17 cellular contexts compared by ENCODE assay signal in the genomic region with DNA sequence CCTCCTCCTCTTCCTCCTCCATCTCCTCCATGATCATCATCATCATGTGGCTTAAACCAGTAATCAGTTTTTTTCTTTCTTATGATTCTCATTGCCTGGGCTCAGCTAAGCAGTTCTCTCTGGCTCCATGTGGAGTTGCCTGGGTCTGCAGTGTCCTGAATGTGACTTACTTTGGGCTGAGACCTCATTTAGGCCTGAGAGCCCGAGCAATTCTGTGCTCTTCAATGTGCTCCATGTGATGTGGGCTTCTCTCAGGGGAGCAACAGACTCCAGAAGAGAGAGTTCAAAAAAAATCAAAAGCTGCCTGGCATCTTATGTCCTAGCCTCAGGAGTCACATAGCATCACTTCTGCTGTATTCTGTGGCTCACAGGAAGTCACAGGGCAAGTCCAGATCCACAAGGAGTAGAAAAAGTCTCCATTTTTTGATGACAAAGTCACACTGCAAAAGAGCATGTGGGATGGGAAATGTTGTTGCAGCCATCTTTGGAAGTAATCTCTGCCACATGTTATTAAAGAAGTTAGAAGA.
DNase-seq lines count a peak whose midpoint lies in the region; ATAC-seq and TF ChIP-seq lines count a peak whose summit lies in the region.
"Had no signal": no experiment of that assay in that cellular context is flagged by ENCODE, and none has a peak within 500 bp of the region (broad histone marks: within the 10 kb centered on the region; RNA-seq: fewer than 3 reads in every experiment).

No MANE protein-coding gene starts in this region.

- no peak for TF ChIP-seq EP300 in SK-N-SH (IDR thresholded peaks at IDR 0.05; ENCODE audit: borderline replicate concordance in 1 of 2, low read depth in 1 of 2, low read length in 1 of 2)

- H3K36me3 ChIP-seq in SK-N-SH (replicated peaks in 1 of 2; ENCODE audit: control insufficient read depth in 1 of 2, insufficient read depth in 2 of 2, low read length in 1 of 2) (peaks cover 2 to 4% of the 10 kb centered on the region in 2 experiments), mesendoderm (ENCODE audit: control insufficient read depth, insufficient read depth, low read length) (no peaks in the 10 kb centered on the region), trophoblast cell (ENCODE audit: control insufficient read depth in 1 of 2, insufficient read depth in 2 of 2, low read length in 2 of 2) (no peaks in the 10 kb centered on the region)
- H3K36me3 ChIP-seq: SJCRH30 had no signal

- H3K27ac ChIP-seq in SK-N-SH (ENCODE audit: low read depth in 2 of 2, low read length in 1 of 2) (peak overlapping the region in 1 of 2 experiments; percentile 97; a peak in 2 of 4 replicates), mesendoderm (ENCODE audit: low read depth, low read length) (no peak overlapping the region), trophoblast cell (ENCODE audit: low read depth, low read length) (no peak overlapping the region)
- H3K27ac ChIP-seq: SJCRH30 had no signal

- H3K56ac ChIP-seq in mesendoderm (ENCODE audit: low read length), result no peak overlapping the region

- no peak for TF ChIP-seq RAD21 in SK-N-SH (IDR thresholded peaks at IDR 0.05; ENCODE audit: low read length)

- no peak for TF ChIP-seq CTCF in SK-N-SH (IDR thresholded peaks at IDR 0.05)

- H2BK120ac ChIP-seq in mesendoderm (ENCODE audit: low read depth, low read length) (no peak overlapping the region), trophoblast cell (ENCODE audit: insufficient read depth, low read length, poor library complexity) (no peak overlapping the region)

- ATAC-seq in SK-N-SH treated with all-trans-retinoic acid at 6 μM for 48 hours (no peak; the same call in 2 of the 3 replicates), GM21528 (IDR thresholded peaks at IDR 0.05; ENCODE audit: low FRiP score, unreplicated experiment) (no peak), GM21390 (IDR thresholded peaks at IDR 0.05; ENCODE audit: unreplicated experiment) (no peak)

- CTCF ChIA-PET in SK-N-SH (lab: Yijun Ruan, JAX), result interaction anchor here (0.6 to 0.9 kb wide), 2 partner anchors 11 to 131 kb away, joined by 3 to 4 read pairs; no protein-coding TSS in a partner anchor

- H3K9me3 ChIP-seq in SK-N-SH, result no peaks in the 10 kb centered on the region
- H3K9me3 ChIP-seq in trophoblast cell (ENCODE audit: insufficient read depth, low read depth, low read length), result no peaks in the 10 kb centered on the region
- H3K9me3 ChIP-seq: SJCRH30 had no signal

- no peak overlapping the region for H4K8ac ChIP-seq in mesendoderm (ENCODE audit: low read depth, low read length)
- no peak overlapping the region for H4K8ac ChIP-seq in trophoblast cell (ENCODE audit: low read depth, low read length)

- H3K4me1 ChIP-seq in SK-N-SH (ENCODE audit: control insufficient read depth in 1 of 2, insufficient read depth in 2 of 2, low read depth in 1 of 2, low read length in 1 of 2), result peaks cover 0 to 8% of the 10 kb centered on the region in 2 experiments; a peak in 2 of 4 replicates
- no peaks in the 10 kb centered on the region for H3K4me1 ChIP-seq in mesendoderm (ENCODE audit: control insufficient read depth, low read depth, low read length)
- H3K4me1 ChIP-seq in trophoblast cell (ENCODE audit: control insufficient read depth in 1 of 2, insufficient read depth in 2 of 2, low read length in 2 of 2), result no peaks in the 10 kb centered on the region
- H3K4me1 ChIP-seq: SJCRH30 had no signal

- H3K4ac ChIP-seq in mesendoderm (ENCODE audit: low read depth, low read length) (no peak overlapping the region), trophoblast cell (ENCODE audit: low read depth, low read length) (no peak overlapping the region)

- peaks cover 10% of the 10 kb centered on the region for H3F3A ChIP-seq in SK-N-SH (replicated peaks; ENCODE audit: insufficient read depth)

- H2BK5ac ChIP-seq in mesendoderm (ENCODE audit: low read length) (no peak overlapping the region), trophoblast cell (ENCODE audit: low read depth, low read length, poor library complexity) (no peak overlapping the region)

- no peaks in the 10 kb centered on the region for H3K79me2 ChIP-seq in SK-N-SH (ENCODE audit: insufficient read depth)
- no peaks in the 10 kb centered on the region for H3K79me2 ChIP-seq in mesendoderm (ENCODE audit: control insufficient read depth, insufficient read depth, low read length)
- H3K79me2 ChIP-seq in trophoblast cell (ENCODE audit: control insufficient read depth, insufficient read depth, low read length, poor library complexity), result no peaks in the 10 kb centered on the region

- no peak overlapping the region for H3K18ac ChIP-seq in mesendoderm (ENCODE audit: low read length)
- H3K18ac ChIP-seq in trophoblast cell (ENCODE audit: low read length), result no peak overlapping the region

- peak overlapping the region; percentile 9 for H2BK12ac ChIP-seq in trophoblast cell (ENCODE audit: low read length)

- H2AK5ac ChIP-seq in mesendoderm (ENCODE audit: low read length) (no peak overlapping the region), trophoblast cell (ENCODE audit: low read length) (no peak overlapping the region)

- no peak overlapping the region for H3K23ac ChIP-seq in mesendoderm (ENCODE audit: low read length)
- no peak overlapping the region for H3K23ac ChIP-seq in trophoblast cell (ENCODE audit: low read length)

- DNase-seq in SK-N-SH, result no peak
- peak; percentile 2 for DNase-seq in NCI-H69 (lab: John Stamatoyannopoulos, UW)
- peak; percentile 5 for DNase-seq in mesendoderm
- no peak for DNase-seq in trophoblast cell
- no peak for DNase-seq in AML-193 (lab: John Stamatoyannopoulos, UW)
- DNase-seq: DMS79 treated with DMSO at 0.1 percent for 48 hours, Kasumi-1, NCI-H1694 treated with DMSO at 0.1 percent for 48 hours, NCI-H2081 treated with DMSO at 0.1 percent for 48 hours, NCI-H345, NCI-H524, OCI-M1, SJCRH30, SW 1271 had no signal

- H3K4me3 ChIP-seq in SK-N-SH (ENCODE audit: low read depth in 2 of 2, low read length in 1 of 2) (no peak overlapping the region), mesendoderm (ENCODE audit: low read length) (no peak overlapping the region), trophoblast cell (ENCODE audit: low read depth, low read length) (no peak overlapping the region)
- H3K4me3 ChIP-seq: SJCRH30 had no signal

- H4K20me1 ChIP-seq in SK-N-SH (ENCODE audit: insufficient read depth), result no peaks in the 10 kb centered on the region

- WGBS in SK-N-SH (ENCODE audit: low lambda C conversion rate), result 57% methylated on average over 1 of the region's 1 CpG
- WGBS in mesendoderm (ENCODE audit: extremely low coverage, insufficient coverage, low lambda C conversion rate), result no CpG with 5 or more reads among the region's 1 CpG
- WGBS in trophoblast cell (ENCODE audit: extremely low coverage, insufficient coverage, insufficient read length), result no CpG with 5 or more reads among the region's 1 CpG

- no peak overlapping the region for H4K5ac ChIP-seq in mesendoderm (ENCODE audit: low read length)

- H4K12ac ChIP-seq in trophoblast cell (ENCODE audit: low read depth, low read length), result no peak overlapping the region

- H3K9me2 ChIP-seq in SK-N-SH, result no peaks in the 10 kb centered on the region

- no peaks in the 10 kb centered on the region for H3K79me1 ChIP-seq in mesendoderm (ENCODE audit: low read length)
- no peaks in the 10 kb centered on the region for H3K79me1 ChIP-seq in trophoblast cell (ENCODE audit: low read length)

- H2AFZ ChIP-seq in SK-N-SH (ENCODE audit: low read depth) (no peak overlapping the region), trophoblast cell (ENCODE audit: insufficient read depth, low read length, poor library complexity) (no peak overlapping the region)

- H3K9ac ChIP-seq in SK-N-SH (no peak overlapping the region), mesendoderm (ENCODE audit: low read length) (no peak overlapping the region), trophoblast cell (ENCODE audit: low read length) (no peak overlapping the region)

- H3K14ac ChIP-seq in trophoblast cell (ENCODE audit: low read length), result no peak overlapping the region

- no peaks in the 10 kb centered on the region for H3K27me3 ChIP-seq in SK-N-SH (ENCODE audit: insufficient read depth)
- no peaks in the 10 kb centered on the region for H3K27me3 ChIP-seq in mesendoderm (ENCODE audit: insufficient read depth, low read length, poor library complexity)
- no peaks in the 10 kb centered on the region for H3K27me3 ChIP-seq in trophoblast cell (ENCODE audit: insufficient read depth, low read length)
- H3K27me3 ChIP-seq: SJCRH30 had no signal

- POLR2A ChIA-PET in SK-N-SH (lab: Yijun Ruan, JAX), result no interaction called here

- no peak overlapping the region for H2BK15ac ChIP-seq in mesendoderm (replicated peaks; ENCODE audit: low read depth)

- H3K4me2 ChIP-seq in SK-N-SH (no peak overlapping the region), mesendoderm (ENCODE audit: low read length) (no peak overlapping the region), trophoblast cell (ENCODE audit: low read length) (no peak overlapping the region)

- no peak overlapping the region for H4K91ac ChIP-seq in trophoblast cell (ENCODE audit: low read depth, low read length)

TF ChIP-seq in SK-N-SH treated with all-trans-retinoic acid at 6 μM for 48 hours, 23 proteins besides CTCF, POLR2A, EP300 and RAD21 (continues in another document):
- 0 out of 2 replicates have a peak, but pooled peaks have one; percentile 24 for TF ChIP-seq ESRRG (CRISPR knock-in tag; IDR thresholded peaks at IDR 0.05)
- peak; percentile 83; the same call in 1 of the 2 replicates for TF ChIP-seq SNAI2 (CRISPR knock-in tag; IDR thresholded peaks at IDR 0.05)
- no peak for TF ChIP-seq ZC3H10 (CRISPR knock-in tag; IDR thresholded peaks at IDR 0.05)

TF ChIP-seq in SK-N-SH, 30 proteins besides CTCF, POLR2A, EP300 and RAD21 (continues in another document):
- no peak for TF ChIP-seq NFIC (IDR thresholded peaks at IDR 0.05; ENCODE audit: borderline replicate concordance)
- no peak for TF ChIP-seq YY1 (IDR thresholded peaks at IDR 0.05; ENCODE audit: low read depth)
- no peak for TF ChIP-seq TAF1 (IDR thresholded peaks at IDR 0.05; ENCODE audit: borderline replicate concordance, low read depth, low read length)
- TF ChIP-seq, protein P1, sequence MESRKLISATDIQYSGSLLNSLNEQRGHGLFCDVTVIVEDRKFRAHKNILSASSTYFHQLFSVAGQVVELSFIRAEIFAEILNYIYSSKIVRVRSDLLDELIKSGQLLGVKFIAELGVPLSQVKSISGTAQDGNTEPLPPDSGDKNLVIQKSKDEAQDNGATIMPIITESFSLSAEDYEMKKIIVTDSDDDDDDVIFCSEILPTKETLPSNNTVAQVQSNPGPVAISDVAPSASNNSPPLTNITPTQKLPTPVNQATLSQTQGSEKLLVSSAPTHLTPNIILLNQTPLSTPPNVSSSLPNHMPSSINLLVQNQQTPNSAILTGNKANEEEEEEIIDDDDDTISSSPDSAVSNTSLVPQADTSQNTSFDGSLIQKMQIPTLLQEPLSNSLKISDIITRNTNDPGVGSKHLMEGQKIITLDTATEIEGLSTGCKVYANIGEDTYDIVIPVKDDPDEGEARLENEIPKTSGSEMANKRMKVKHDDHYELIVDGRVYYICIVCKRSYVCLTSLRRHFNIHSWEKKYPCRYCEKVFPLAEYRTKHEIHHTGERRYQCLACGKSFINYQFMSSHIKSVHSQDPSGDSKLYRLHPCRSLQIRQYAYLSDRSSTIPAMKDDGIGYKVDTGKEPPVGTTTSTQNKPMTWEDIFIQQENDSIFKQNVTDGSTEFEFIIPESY (IDR thresholded peaks at IDR 0.05; ENCODE audit: borderline replicate concordance, low read depth), result no peak
- no peak for TF ChIP-seq POLR2AphosphoS5 (IDR thresholded peaks at IDR 0.05; ENCODE audit: low read depth, low read length)
- no peak for TF ChIP-seq ELF1 (IDR thresholded peaks at IDR 0.05)

Comparison
In these comparisons a context has a peak if more than half of its experiments do, and no peak if none do; other contexts are left out.
1. DNase-seq: peak in NCI-H69 (single experiment) and mesendoderm (single experiment); none in SK-N-SH (single experiment), trophoblast cell (0 of 2) and AML-193 (0 of 2).